9 cellular contexts compared by ENCODE assay signal in the genomic region with DNA sequence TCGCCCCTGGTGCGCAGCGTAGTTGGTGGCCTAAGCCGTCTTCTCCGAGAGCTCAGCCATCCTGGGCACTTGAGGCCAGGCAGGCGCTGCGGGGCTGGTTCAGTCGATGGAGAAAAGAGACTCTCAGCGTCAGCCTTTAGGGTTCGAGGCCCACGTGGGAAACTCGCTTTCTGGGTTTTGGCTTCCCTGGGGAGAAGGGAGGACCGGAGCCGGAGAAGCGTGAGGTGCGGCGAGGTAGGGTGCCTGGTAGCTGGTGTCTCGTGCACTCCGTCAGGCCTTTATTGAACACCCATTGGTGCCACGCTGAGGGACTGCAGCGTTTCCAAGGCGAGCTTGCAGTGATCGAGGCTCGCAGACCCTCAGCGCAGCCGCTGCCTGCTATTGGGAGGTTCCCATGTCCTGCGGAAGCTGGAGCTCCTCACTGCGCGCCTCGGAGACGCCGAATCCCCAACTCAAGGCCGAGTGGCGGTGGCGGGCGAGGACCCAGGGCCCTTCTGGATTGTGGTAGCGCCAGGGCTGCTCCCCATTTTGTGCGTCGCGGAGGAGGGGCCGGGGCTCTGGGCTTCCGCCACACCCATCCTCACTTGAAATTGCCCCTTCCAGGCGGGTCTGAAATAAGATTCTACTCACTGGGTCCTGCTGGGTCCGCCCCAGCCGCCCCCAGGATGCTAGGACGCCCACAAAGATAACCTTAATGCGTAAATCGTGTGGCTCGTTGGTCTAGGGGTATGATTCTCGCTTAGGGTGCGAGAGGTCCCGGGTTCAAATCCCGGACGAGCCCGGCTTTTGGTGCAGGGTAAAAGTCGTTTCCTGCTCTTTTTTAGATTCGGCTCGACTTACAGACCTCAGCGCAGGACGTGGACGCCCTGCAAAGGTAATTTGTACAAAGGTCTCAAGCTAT. TPM values are rescaled to one million over a fixed set of nuclear protein-coding genes. Genes with fewer than 3 reads are reported as not detected.
DNase-seq lines count a peak whose midpoint lies in the region; ATAC-seq and TF ChIP-seq lines count a peak whose summit lies in the region.
"Had no signal": no experiment of that assay in that cellular context is flagged by ENCODE, and none has a peak within 500 bp of the region (broad histone marks: within the 10 kb centered on the region; RNA-seq: fewer than 3 reads in every experiment).

No MANE protein-coding gene starts in this region.

- peak; percentile 54 for ATAC-seq in SK-N-SH treated with all-trans-retinoic acid at 6 μM for 48 hours
- peak; percentile 21 to 33 (median 28) for ATAC-seq in natural killer cell

- H3K9me3 Mint-ChIP-seq in natural killer cell: no peaks in the 10 kb centered on the region

- H3K27me3 ChIP-seq in BLaER1 (peaks cover 75% of the 10 kb centered on the region), GM23248 (replicated peaks; ENCODE audit: insufficient read depth) (no peaks in the 10 kb centered on the region)

- no peak for TF ChIP-seq CTCF in natural killer cell (IDR thresholded peaks at IDR 0.05)

- peaks cover 52 to 61% of the 10 kb centered on the region in 2 donors for H3K27me3 Mint-ChIP-seq in natural killer cell (ENCODE audit: low read depth in 2 of 2)

- H3K27ac ChIP-seq in BLaER1 (no peak overlapping the region), GM23248 (no peak overlapping the region)

- H3K4me1 Mint-ChIP-seq in natural killer cell: peaks cover 38 to 39% of the 10 kb centered on the region in 2 donors

- no peaks in the 10 kb centered on the region for H3K36me3 ChIP-seq in BLaER1
- H3K36me3 ChIP-seq in GM23248 (ENCODE audit: low read depth): no peaks in the 10 kb centered on the region

- H3K4me1 ChIP-seq in BLaER1 (no peaks in the 10 kb centered on the region), GM23248 (ENCODE audit: insufficient read depth) (no peaks in the 10 kb centered on the region)

- peaks cover 13% of the 10 kb centered on the region; the same call in 1 of the 2 replicates for H3F3A ChIP-seq in GM23248 (ENCODE audit: insufficient read depth)

- H3K9me2 ChIP-seq in GM23248 (ENCODE audit: insufficient read depth): no peaks in the 10 kb centered on the region

- peak overlapping the region in 1 of 2 donors; percentile 68 for H3K27ac Mint-ChIP-seq in natural killer cell

- DNase-seq in GM23248: peak; percentile 73
- peak; percentile 56 for DNase-seq in dedifferentiated amniotic fluid mesenchymal stem cell (ENCODE audit: extremely low spot score)
- DNase-seq in natural killer cell: no peak
- DNase-seq in middle frontal gyrus (ENCODE audit: extremely low spot score, low spot score): no peak
- DNase-seq in NCI-H526 treated with DMSO at 0.1 percent for 48 hours (lab: John Stamatoyannopoulos, UW): no peak
- DNase-seq in NCI-H1105 (lab: John Stamatoyannopoulos, UW): no peak

- H3K36me3 Mint-ChIP-seq in natural killer cell: peaks cover 4% of the 10 kb centered on the region

- H3K9ac ChIP-seq in BLaER1 (no peak overlapping the region), GM23248 (peak overlapping the region; percentile 58)

- H3K4me2 ChIP-seq in BLaER1 (no peak overlapping the region), GM23248 (ENCODE audit: unreplicated experiment) (peak overlapping the region; percentile 77)

- 2 to 3% methylated on average over 59 to 61 of the region's 61 CpGs for WGBS in GM23248 (ENCODE audit: low coverage in 1 of 2, low lambda C conversion rate in 2 of 2, missing lambda C conversion rate in 2 of 2), 2 experiments

- H3K4me3 ChIP-seq in BLaER1 (peak overlapping the region; percentile 31; the same call in 1 of the 2 replicates), GM23248 (peak overlapping the region; percentile 79)

- peaks cover 89% of the 10 kb centered on the region for H3K9me3 ChIP-seq in BLaER1
- H3K9me3 ChIP-seq in GM23248 (ENCODE audit: low read depth): no peaks in the 10 kb centered on the region

- intact Hi-C loops in natural killer cell (cut with micrococcal nuclease): loop anchor here (10.0 kb wide), 1 partner anchor 276 kb away; no protein-coding TSS in a partner anchor

- in situ Hi-C loops in GM23248 (cut with MboI): no loop called here

- H3K79me2 ChIP-seq in GM23248 (ENCODE audit: insufficient read depth): no peaks in the 10 kb centered on the region

- H3K4me3 Mint-ChIP-seq in natural killer cell: peak overlapping the region; percentile 79

- no peaks in the 10 kb centered on the region for H4K20me1 ChIP-seq in BLaER1
- H4K20me1 ChIP-seq in GM23248 (ENCODE audit: insufficient read depth): no peaks in the 10 kb centered on the region

- H2AFZ ChIP-seq in GM23248: peak overlapping the region; percentile 96

TF ChIP-seq in SK-N-SH treated with all-trans-retinoic acid at 6 μM for 48 hours, 23 proteins besides CTCF, POLR2A, EP300 and RAD21:
- TF ChIP-seq, protein P1, sequence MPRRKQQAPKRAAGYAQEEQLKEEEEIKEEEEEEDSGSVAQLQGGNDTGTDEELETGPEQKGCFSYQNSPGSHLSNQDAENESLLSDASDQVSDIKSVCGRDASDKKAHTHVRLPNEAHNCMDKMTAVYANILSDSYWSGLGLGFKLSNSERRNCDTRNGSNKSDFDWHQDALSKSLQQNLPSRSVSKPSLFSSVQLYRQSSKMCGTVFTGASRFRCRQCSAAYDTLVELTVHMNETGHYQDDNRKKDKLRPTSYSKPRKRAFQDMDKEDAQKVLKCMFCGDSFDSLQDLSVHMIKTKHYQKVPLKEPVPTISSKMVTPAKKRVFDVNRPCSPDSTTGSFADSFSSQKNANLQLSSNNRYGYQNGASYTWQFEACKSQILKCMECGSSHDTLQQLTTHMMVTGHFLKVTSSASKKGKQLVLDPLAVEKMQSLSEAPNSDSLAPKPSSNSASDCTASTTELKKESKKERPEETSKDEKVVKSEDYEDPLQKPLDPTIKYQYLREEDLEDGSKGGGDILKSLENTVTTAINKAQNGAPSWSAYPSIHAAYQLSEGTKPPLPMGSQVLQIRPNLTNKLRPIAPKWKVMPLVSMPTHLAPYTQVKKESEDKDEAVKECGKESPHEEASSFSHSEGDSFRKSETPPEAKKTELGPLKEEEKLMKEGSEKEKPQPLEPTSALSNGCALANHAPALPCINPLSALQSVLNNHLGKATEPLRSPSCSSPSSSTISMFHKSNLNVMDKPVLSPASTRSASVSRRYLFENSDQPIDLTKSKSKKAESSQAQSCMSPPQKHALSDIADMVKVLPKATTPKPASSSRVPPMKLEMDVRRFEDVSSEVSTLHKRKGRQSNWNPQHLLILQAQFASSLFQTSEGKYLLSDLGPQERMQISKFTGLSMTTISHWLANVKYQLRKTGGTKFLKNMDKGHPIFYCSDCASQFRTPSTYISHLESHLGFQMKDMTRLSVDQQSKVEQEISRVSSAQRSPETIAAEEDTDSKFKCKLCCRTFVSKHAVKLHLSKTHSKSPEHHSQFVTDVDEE (CRISPR knock-in tag; IDR thresholded peaks at IDR 0.05): no peak
TF ChIP-seq in SK-N-SH treated with all-trans-retinoic acid at 6 μM for 48 hours: peak in this region for 0.

RNA-seq across cellular contexts. Expression of a gene that starts 1.2 kb away (rescaled TPM):
- 5.3 TPM in 1 of 2 replicates, not detected in the other for total RNA-seq in GM23248 (2014; rRNA removed; shearing (Covaris generic))
- not detected in 2 replicates for polyA plus RNA-seq in GM23248 (2016; fragmentation: Nextera tagmentation; extraction: Ambion mirVana)
- not detected for total RNA-seq in natural killer cell
- total RNA-seq: renal cortical epithelial cell had no signal

RNA-seq across cellular contexts. Expression of a gene that starts 45.8 kb away (rescaled TPM):
- 6.2 and 10.3 TPM in 2 replicates for total RNA-seq in GM23248 (2014; rRNA removed; shearing (Covaris generic))
- 7.0 and 7.8 TPM in 2 replicates for polyA plus RNA-seq in GM23248 (2016; fragmentation: Nextera tagmentation; extraction: Ambion mirVana)
- 10 to 100 TPM in 1 of 3 donors, 1 to 10 TPM in 2; 5.3 to 10.9 (median 5.6) TPM for total RNA-seq in natural killer cell

RNA-seq across cellular contexts. Expression of a gene that starts 54.3 kb away (rescaled TPM):
- 7.3 and 7.7 TPM in 2 replicates for total RNA-seq in GM23248 (2014; rRNA removed; shearing (Covaris generic))
- 5.3 and 5.4 TPM in 2 replicates for polyA plus RNA-seq in GM23248 (2016; fragmentation: Nextera tagmentation; extraction: Ambion mirVana)
- total RNA-seq in natural killer cell: 1 to 10 TPM; 4.8 to 6.8 (median 5.1) TPM

Comparison
In these comparisons a context has a peak if more than half of its experiments do, and no peak if none do; other contexts are left out.
1. DNase-seq: peak in GM23248 (single experiment) and dedifferentiated amniotic fluid mesenchymal stem cell (single experiment); none in natural killer cell (single experiment), middle frontal gyrus (single experiment), NCI-H526 treated with DMSO at 0.1 percent for 48 hours (single experiment) and NCI-H1105 (single experiment).